8 cellular contexts compared by ENCODE assay signal in the genomic region with DNA sequence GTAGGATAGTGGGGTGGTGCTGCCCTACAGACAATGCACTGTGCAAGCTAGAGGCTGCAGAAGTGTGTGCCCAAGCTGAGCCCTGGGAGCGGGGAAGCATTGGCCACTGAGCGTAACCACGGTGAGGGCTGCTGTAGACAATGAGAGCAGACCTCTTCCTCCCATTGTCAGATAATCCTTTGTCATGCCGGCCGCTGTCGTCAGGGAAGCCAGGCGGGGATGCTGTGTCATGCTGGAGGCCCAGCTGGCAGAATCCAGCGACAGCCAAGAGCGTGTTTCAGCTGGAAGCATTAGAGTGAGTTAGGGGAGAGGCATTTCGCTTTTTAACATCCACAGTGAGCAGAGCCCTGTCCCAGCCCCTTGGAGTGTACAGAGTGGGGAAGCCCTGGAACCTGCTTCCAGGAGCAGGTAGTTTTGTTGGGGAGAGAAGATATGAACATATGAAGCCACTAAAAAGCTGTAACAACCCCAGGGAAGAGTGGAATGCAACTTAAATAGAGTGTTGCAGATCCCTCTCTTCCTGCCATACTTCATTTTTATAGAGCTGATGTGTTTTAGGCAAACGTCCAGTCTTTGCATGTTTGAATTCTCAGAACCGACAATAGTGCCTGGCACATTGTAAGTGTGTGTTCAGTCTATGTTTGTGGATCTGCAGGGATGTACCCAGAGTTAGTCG. TPM values are rescaled to one million over a fixed set of nuclear protein-coding genes. Genes with fewer than 3 reads are reported as not detected.
DNase-seq lines count a peak whose midpoint lies in the region; ATAC-seq, FAIRE-seq and TF ChIP-seq lines count a peak whose summit lies in the region.

No MANE protein-coding gene starts in this region.

- peak overlapping the region; percentile 98 for H2BK12ac ChIP-seq in H1 (ENCODE audit: low read depth, low read length)

- H3K4me1 ChIP-seq in H1 (replicated peaks in 1 of 4; ENCODE audit: control insufficient read depth in 3 of 4, insufficient read depth in 4 of 4, low read length in 3 of 4): peaks cover 38 to 67% (median 56%) of the 10 kb centered on the region in 4 experiments

- H4K91ac ChIP-seq in H1 (replicated peaks; ENCODE audit: insufficient read length, low read length): no peak overlapping the region

- peaks cover 7 to 60% of the 10 kb centered on the region in 2 experiments for H3K79me2 ChIP-seq in H1 (ENCODE audit: control insufficient read depth in 1 of 2, insufficient read depth in 2 of 2, low read length in 2 of 2)

- no peaks in the 10 kb centered on the region for H3K36me3 ChIP-seq in H1 (ENCODE audit: control insufficient read depth in 2 of 4, insufficient read depth in 4 of 4, low read length in 3 of 4)

- H3K27me3 ChIP-seq in H1 (replicated peaks in 1 of 4; ENCODE audit: control insufficient read depth in 3 of 4, extremely low read depth in 1 of 4, insufficient read depth in 3 of 4, low read length in 3 of 4): peaks cover 0 to 9% (median 6%) of the 10 kb centered on the region in 4 experiments; a peak in 5 of 7 replicates

- no peak overlapping the region for H3K23ac ChIP-seq in H1 (ENCODE audit: insufficient read length)

- 0 out of 2 replicates have a peak overlapping the region, but pooled peaks have one; percentile 64 for H2BK20ac ChIP-seq in H1 (ENCODE audit: low read length)

- no peak for ATAC-seq in omental fat pad (ENCODE audit: low FRiP score)
- ATAC-seq in activated CD4-positive, CD25-positive, alpha-beta regulatory T cell treated with anti-CD3 and anti-CD28 coated beads, Interleukin-2, amount 50 U/mL, for 24 hours: no peak

- peak overlapping the region in 3 of 4 experiments; percentile 9 to 35 (median 23); a peak in 5 of 8 replicates for H3K4me3 ChIP-seq in H1 (ENCODE audit: extremely low read depth in 1 of 4, insufficient read depth in 2 of 4, low read depth in 3 of 4, low read length in 4 of 4)

- H3K4ac ChIP-seq in H1 (replicated peaks; ENCODE audit: insufficient read length, low read depth, low read length): no peak overlapping the region

- TF ChIP-seq POLR2A in H1 (IDR thresholded peaks at IDR 0.05; ENCODE audit: control extremely low read depth in 1 of 2, low read depth in 2 of 2, low read length in 2 of 2): peak; percentile 26 to 40; a peak in 1 of 3 replicates

- DNase-seq in COR-L47 (lab: John Stamatoyannopoulos, UW): peak; percentile 93
- DNase-seq in NCI-H510A treated with DMSO at 0.1 percent for 48 hours (lab: John Stamatoyannopoulos, UW): peak; percentile 52
- DNase-seq in H1 (ENCODE audit: low read depth in 1 of 2, low spot score in 2 of 2): peak in 1 of 2 experiments; percentile 62
- peak; percentile 96 for DNase-seq in lung microvascular endothelial cell (ENCODE audit: low read depth in 2 of 2)
- no peak for DNase-seq in ACHN
- DNase-seq in NCI-H1105 treated with DMSO at 0.1 percent for 48 hours (lab: John Stamatoyannopoulos, UW): no peak
- DNase-seq in omental fat pad (ENCODE audit: low spot score): no peak

- H2AFZ ChIP-seq in H1 (ENCODE audit: low read length): no peak overlapping the region

- no peaks in the 10 kb centered on the region for H3K9me3 ChIP-seq in H1 (ENCODE audit: insufficient read depth in 2 of 2, low read depth in 1 of 2, low read length in 1 of 2)

- H2BK120ac ChIP-seq in H1 (replicated peaks; ENCODE audit: low read depth, low read length): no peak overlapping the region

- no peak overlapping the region; the same call in 1 of the 2 replicates for H3K27ac ChIP-seq in H1 (ENCODE audit: low read depth, low read length)

- no peak overlapping the region for H4K8ac ChIP-seq in H1 (ENCODE audit: extremely low read depth, insufficient read depth, low read length)

- peaks cover 3 to 13% of the 10 kb centered on the region in 2 experiments for H4K20me1 ChIP-seq in H1 (replicated peaks in 1 of 2; ENCODE audit: control insufficient read depth in 1 of 2, insufficient read depth in 2 of 2, low read length in 2 of 2)

- FAIRE-seq in H1 (lab: Jason Lieb, UNC): peak; percentile 71

- no peak overlapping the region for H4K5ac ChIP-seq in H1 (ENCODE audit: insufficient read length, low read depth, low read length)

- POLR2A ChIA-PET in H1 (lab: Charles Lee; ENCODE audit: partially characterized antibody): interaction anchor here (1.1 to 1.8 kb wide), 3 partner anchors 11 to 115 kb away, joined by 3 to 5 read pairs (median 4); no protein-coding TSS in a partner anchor

- H3K18ac ChIP-seq in H1 (ENCODE audit: extremely low read depth, low read length): peak overlapping the region; percentile 72

- H3K4me2 ChIP-seq in H1 (ENCODE audit: insufficient read depth in 1 of 2, low read depth in 2 of 2, low read length in 2 of 2): peak overlapping the region; percentile 49 to 56

- 0 out of 7 replicates have a peak overlapping the region, but pooled peaks of 1 of the 4 experiments have one; percentile 60 for H3K9ac ChIP-seq in H1 (replicated peaks in 1 of 4; ENCODE audit: extremely low read depth in 1 of 4, low read depth in 3 of 4, low read length in 3 of 4)

- in situ Hi-C loops in ACHN (cut with HindIII; ENCODE audit: low pct_ligation_motif_present, low pct_unique_long_range_greater_than_20kb, low sequenced_read_pairs): no loop called here

- no peak overlapping the region for H3K56ac ChIP-seq in H1 (replicated peaks; ENCODE audit: insufficient read length, low read depth, low read length)

- no peak overlapping the region for H2BK15ac ChIP-seq in H1 (ENCODE audit: low read length)

- WGBS in H1 (ENCODE audit: extremely low coverage in 1 of 2, insufficient coverage in 1 of 2, insufficient read length in 1 of 2, insufficient replicate concordance in 2 of 2, low coverage in 1 of 2, low lambda C conversion rate in 2 of 2, missing lambda C conversion rate in 1 of 2), 2 experiments: 27% methylated on average over 12 of the region's 13 CpGs; no CpG with 5 or more reads in 1 of the 2 experiments

- peak overlapping the region; percentile 15 for H2BK5ac ChIP-seq in H1 (ENCODE audit: low read depth, low read length)

- H3K79me1 ChIP-seq in H1 (ENCODE audit: low read depth, low read length): peaks cover 16% of the 10 kb centered on the region

- TF ChIP-seq EP300 in H1 (IDR thresholded peaks at IDR 0.05; ENCODE audit: borderline replicate concordance in 1 of 2, low read depth in 2 of 2, low read length in 2 of 2): peak in 1 of 2 experiments; percentile 52; a peak in 1 of 3 replicates

- H2AK5ac ChIP-seq in H1 (ENCODE audit: low read depth, low read length): peak overlapping the region; percentile 98; the same call in 1 of the 2 replicates

- CTCF ChIA-PET in H1 (lab: Charles Lee; ENCODE audit: partially characterized antibody): interaction anchor here (0.9 to 2.6 kb wide), 4 partner anchors 70 to 122 kb away, joined by 3 to 6 read pairs (median 4); no protein-coding TSS in a partner anchor

- H3K14ac ChIP-seq in H1 (ENCODE audit: insufficient read length): no peak overlapping the region

- peaks cover 4% of the 10 kb centered on the region; the same call in 1 of the 2 replicates for H3K23me2 ChIP-seq in H1 (ENCODE audit: low read depth, low read length)

- TF ChIP-seq RAD21 in H1 (IDR thresholded peaks at IDR 0.05 in 1 of 2, conservative IDR thresholded peaks at IDR 0.05 in 1 of 2; ENCODE audit: low read depth in 2 of 2, low read length in 2 of 2): no peak

- TF ChIP-seq CTCF in H1 (IDR thresholded peaks at IDR 0.05; ENCODE audit: control extremely low read depth in 1 of 3, insufficient read depth in 1 of 3, low read depth in 1 of 3, low read length in 3 of 3): no peak
- no peak for TF ChIP-seq CTCF in omental fat pad (IDR thresholded peaks at IDR 0.05)

TF ChIP-seq in H1, 55 proteins besides CTCF, POLR2A, EP300 and RAD21 (continues in another document):
- no peak for TF ChIP-seq SUZ12 (IDR thresholded peaks at IDR 0.05; ENCODE audit: low read length)
- no peak for TF ChIP-seq BCL11A (IDR thresholded peaks at IDR 0.05; ENCODE audit: low read depth in 2 of 2, low read length in 2 of 2)
- peak; percentile 18 for TF ChIP-seq ASH2L (IDR thresholded peaks at IDR 0.05; ENCODE audit: low read length)
- TF ChIP-seq CREB1 (IDR thresholded peaks at IDR 0.05): peak; percentile 74
- TF ChIP-seq, protein P1, sequence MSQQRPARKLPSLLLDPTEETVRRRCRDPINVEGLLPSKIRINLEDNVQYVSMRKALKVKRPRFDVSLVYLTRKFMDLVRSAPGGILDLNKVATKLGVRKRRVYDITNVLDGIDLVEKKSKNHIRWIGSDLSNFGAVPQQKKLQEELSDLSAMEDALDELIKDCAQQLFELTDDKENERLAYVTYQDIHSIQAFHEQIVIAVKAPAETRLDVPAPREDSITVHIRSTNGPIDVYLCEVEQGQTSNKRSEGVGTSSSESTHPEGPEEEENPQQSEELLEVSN (IDR thresholded peaks at IDR 0.05): no peak
- peak; percentile 64; the same call in 1 of the 2 replicates for TF ChIP-seq POLR2AphosphoS5 (IDR thresholded peaks at IDR 0.05; ENCODE audit: low read depth, low read length)
- TF ChIP-seq TAF7 (optimal IDR thresholded peaks at IDR 0.05; ENCODE audit: borderline replicate concordance, low read depth, low read length): no peak
- peak; percentile 97 for TF ChIP-seq MAFK (IDR thresholded peaks at IDR 0.05; ENCODE audit: low read depth, low read length)
- peak; percentile 93 for TF ChIP-seq CTBP2 (IDR thresholded peaks at IDR 0.05; ENCODE audit: borderline replicate concordance, insufficient read depth, insufficient read length, low read length)
- TF ChIP-seq KDM5A (IDR thresholded peaks at IDR 0.05; ENCODE audit: low read length): no peak

RNA-seq across cellular contexts. Expression of a gene that starts 7.0 kb away (rescaled TPM):
- total RNA-seq in H1 (2021; fragmentation: NEBNext Ultra II Directional; extraction: Animal tissue kit (Norgen Biotek cat#: 25700)): 17.8 and 22.0 TPM in 2 replicates
- 9.0 and 9.3 TPM in 2 replicates for polyA plus RNA-seq in H1 (2011; rRNA removed)
- 12.2 TPM for polyA plus RNA-seq in H1 (2011; cell fraction: cytosol; rRNA removed)
- polyA plus RNA-seq in H1 (2011; cell fraction: nucleus; rRNA removed): 73.5 TPM
- 12.2 to 20.1 TPM (median 18.8 TPM) in 4 replicates for polyA plus RNA-seq in H1 (2012, experiment 1 of 2)
- polyA plus RNA-seq in H1 (2012, experiment 2 of 2): 6.9 TPM
- 11.2 TPM for polyA plus RNA-seq in H1 (2013, experiment 1 of 2)
- 9.2 TPM for polyA plus RNA-seq in H1 (2013, experiment 2 of 2)
- 15.8 and 16.2 TPM in 2 replicates for polyA minus RNA-seq in H1 (2011; rRNA and poly(A)+ RNA removed)
- polyA minus RNA-seq in H1 (2011; cell fraction: cytosol; rRNA and poly(A)+ RNA removed): 11.4 TPM
- 38.2 TPM for polyA minus RNA-seq in H1 (2011; cell fraction: nucleus; rRNA and poly(A)+ RNA removed)
- total RNA-seq in lung microvascular endothelial cell (12.4 and 18.1 TPM in 2 replicates), omental fat pad (10 to 100 TPM; 57.5 to 94.0 (median 72.4) TPM)

Comparison
In these comparisons a context has a peak if more than half of its experiments do, and no peak if none do; other contexts are left out.
1. DNase-seq: peak in COR-L47 (single experiment), NCI-H510A treated with DMSO at 0.1 percent for 48 hours (single experiment) and lung microvascular endothelial cell (2 of 2); none in ACHN (single experiment), NCI-H1105 treated with DMSO at 0.1 percent for 48 hours (single experiment) and omental fat pad (single experiment).